1 cellular context compared by ENCODE assay signal in the genomic region with DNA sequence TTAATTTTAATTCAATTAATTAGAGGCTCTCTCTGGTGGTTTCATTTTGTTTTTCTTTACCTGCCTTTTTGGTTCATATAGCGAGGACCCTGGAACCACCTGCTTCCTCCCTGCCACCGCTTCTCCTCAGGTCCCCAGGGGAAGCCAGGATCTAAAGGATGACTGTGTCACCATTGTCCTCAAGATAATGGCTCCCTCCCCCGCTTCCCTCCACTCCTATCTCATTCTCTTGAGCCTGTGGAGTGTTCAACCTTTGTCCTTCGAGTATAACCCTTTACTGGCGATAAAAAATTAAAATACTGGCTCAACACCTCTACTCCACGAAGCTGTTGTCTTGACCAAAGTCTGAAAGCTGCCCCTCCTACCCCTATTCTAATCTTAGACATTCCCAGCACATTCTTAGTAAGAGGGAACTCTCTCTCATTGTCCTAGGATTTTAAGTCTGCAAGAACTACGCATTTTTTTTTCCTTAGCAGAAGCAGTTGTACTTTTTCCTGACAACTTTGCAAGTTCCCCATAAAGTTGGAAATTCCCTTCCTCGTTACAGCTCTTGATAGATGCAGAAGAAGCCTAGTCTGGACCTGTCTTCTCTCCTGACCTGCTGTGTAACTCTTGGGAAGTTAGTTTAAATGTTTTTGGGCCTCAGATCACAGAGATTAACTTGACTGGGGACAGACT.
TF ChIP-seq lines count a peak whose summit lies in the region.

No MANE protein-coding gene starts in this region.

TF ChIP-seq in GM12878, 131 proteins besides CTCF, POLR2A, EP300 and RAD21:
- TF ChIP-seq EED (IDR thresholded peaks at IDR 0.05; ENCODE audit: low read depth) (0 out of 2 replicates have a peak, but pooled peaks have one; percentile 19), IKZF2 (IDR thresholded peaks at IDR 0.05) (no peak; a peak in 2 of 4 replicates), ZZZ3 (IDR thresholded peaks at IDR 0.05; ENCODE audit: control insufficient read depth, insufficient read length, low read depth) (no peak), IKZF1 (conservative IDR thresholded peaks at IDR 0.05) (0 out of 2 replicates have a peak, but pooled peaks have one; percentile 4)
- TF ChIP-seq, protein P1, sequence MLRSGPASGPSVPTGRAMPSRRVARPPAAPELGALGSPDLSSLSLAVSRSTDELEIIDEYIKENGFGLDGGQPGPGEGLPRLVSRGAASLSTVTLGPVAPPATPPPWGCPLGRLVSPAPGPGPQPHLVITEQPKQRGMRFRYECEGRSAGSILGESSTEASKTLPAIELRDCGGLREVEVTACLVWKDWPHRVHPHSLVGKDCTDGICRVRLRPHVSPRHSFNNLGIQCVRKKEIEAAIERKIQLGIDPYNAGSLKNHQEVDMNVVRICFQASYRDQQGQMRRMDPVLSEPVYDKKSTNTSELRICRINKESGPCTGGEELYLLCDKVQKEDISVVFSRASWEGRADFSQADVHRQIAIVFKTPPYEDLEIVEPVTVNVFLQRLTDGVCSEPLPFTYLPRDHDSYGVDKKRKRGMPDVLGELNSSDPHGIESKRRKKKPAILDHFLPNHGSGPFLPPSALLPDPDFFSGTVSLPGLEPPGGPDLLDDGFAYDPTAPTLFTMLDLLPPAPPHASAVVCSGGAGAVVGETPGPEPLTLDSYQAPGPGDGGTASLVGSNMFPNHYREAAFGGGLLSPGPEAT (IDR thresholded peaks at IDR 0.05; ENCODE audit: low read depth) = 0 out of 2 replicates have a peak, but pooled peaks have one; percentile 58
